In the genomic region with DNA sequence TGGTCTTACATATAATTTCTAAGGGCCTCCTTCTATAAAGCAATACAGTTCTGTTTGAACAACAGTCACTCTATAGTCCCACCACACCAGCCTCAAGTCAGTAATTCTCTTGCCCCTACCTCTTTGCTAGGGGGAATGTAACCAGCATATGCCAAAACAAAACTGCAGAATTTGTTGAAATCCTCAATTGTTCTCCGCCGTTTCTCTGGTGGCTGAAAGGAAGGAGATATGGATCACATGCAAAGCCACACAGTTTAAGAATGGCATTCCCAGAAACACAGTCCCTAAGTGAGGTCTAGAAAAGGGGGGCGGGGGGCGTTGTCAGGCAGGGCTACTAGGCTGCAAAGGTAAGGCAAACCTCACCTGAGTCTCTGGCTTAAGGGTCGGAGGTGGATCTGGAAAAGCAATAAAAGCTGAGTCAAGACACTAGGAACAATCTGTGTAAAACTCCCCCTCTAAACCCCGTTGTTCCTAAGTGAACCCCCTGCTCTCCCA, we compare ENCODE assay signal across 8 cellular contexts. TPM values are rescaled to one million over a fixed set of nuclear protein-coding genes. Genes with fewer than 3 reads are reported as not detected.
DNase-seq lines count a peak whose midpoint lies in the region; ATAC-seq and TF ChIP-seq lines count a peak whose summit lies in the region.

No MANE protein-coding gene starts in this region.

- intact Hi-C loops in activated CD8-positive, alpha-beta T cell treated with anti-CD3 and anti-CD28 coated beads for 36 hours (cut with micrococcal nuclease): no loop called here

- TF ChIP-seq CTCF in activated CD8-positive, alpha-beta T cell treated with anti-CD3 and anti-CD28 coated beads for 36 hours (IDR thresholded peaks at IDR 0.05): no peak
- TF ChIP-seq CTCF in hepatocyte (IDR thresholded peaks at IDR 0.05; ENCODE audit: poor library complexity): no peak

- H3K4me1 ChIP-seq in HAP-1 (peaks cover 24% of the 10 kb centered on the region), hepatocyte (ENCODE audit: insufficient read depth) (peaks cover 31% of the 10 kb centered on the region)

- POLR2A ChIA-PET in activated CD8-positive, alpha-beta T cell treated with anti-CD3 and anti-CD28 coated beads for 36 hours (lab: Charles Lee): interaction anchor here (0.7 to 15.6 kb wide), 8 partner anchors 9 to 451 kb away, joined by 3 to 261 read pairs (median 4); partner anchors contain the start of genes ACADVL, CTDNEP1, DLG4 and ELP5

- peaks cover 2% of the 10 kb centered on the region for H3K27me3 Mint-ChIP-seq in activated CD8-positive, alpha-beta T cell treated with anti-CD3 and anti-CD28 coated beads for 36 hours

- peaks cover 32% of the 10 kb centered on the region for H3K36me3 Mint-ChIP-seq in activated CD8-positive, alpha-beta T cell treated with anti-CD3 and anti-CD28 coated beads for 36 hours (ENCODE audit: low read depth)

- H3K27ac ChIP-seq in hepatocyte: peak overlapping the region; percentile 98
- H3K27ac ChIP-seq in skin epidermis: peak overlapping the region; percentile 87 to 100 (median 97)

- H3K79me2 ChIP-seq in hepatocyte: peaks cover 81% of the 10 kb centered on the region

- H4K20me1 ChIP-seq in hepatocyte (ENCODE audit: insufficient read depth, poor library complexity, severe bottlenecking): peaks cover 8% of the 10 kb centered on the region

- peak overlapping the region; percentile 96 for H3K4me3 Mint-ChIP-seq in activated CD8-positive, alpha-beta T cell treated with anti-CD3 and anti-CD28 coated beads for 36 hours

- no peaks in the 10 kb centered on the region for H3K9me2 ChIP-seq in hepatocyte (replicated peaks; ENCODE audit: insufficient read depth)

- H3K27me3 ChIP-seq in HAP-1 (ENCODE audit: low read depth) (no peaks in the 10 kb centered on the region), hepatocyte (no peaks in the 10 kb centered on the region)

- H3K4me1 Mint-ChIP-seq in activated CD8-positive, alpha-beta T cell treated with anti-CD3 and anti-CD28 coated beads for 36 hours (ENCODE audit: low read depth): peaks cover 56% of the 10 kb centered on the region

- ATAC-seq in activated CD8-positive, alpha-beta T cell treated with anti-CD3 and anti-CD28 coated beads for 36 hours: no peak
- ATAC-seq in GM21515 (IDR thresholded peaks at IDR 0.05; ENCODE audit: unreplicated experiment): no peak

- 39% methylated on average over 6 of the region's 6 CpGs for whole genome bisulfite sequencing in hepatocyte (ENCODE audit: low lambda C conversion rate, missing lambda C conversion rate)

- peak overlapping the region; percentile 95 for H3K4me3 ChIP-seq in HAP-1
- H3K4me3 ChIP-seq in hepatocyte: peak overlapping the region; percentile 65
- peak overlapping the region; percentile 78 to 98 (median 94) for H3K4me3 ChIP-seq in skin epidermis

- no peak for DNase-seq in HAP-1 (ENCODE audit: low spot score in 2 of 2)
- no peak for DNase-seq in activated CD8-positive, alpha-beta T cell treated with anti-CD3 and anti-CD28 coated beads for 36 hours
- no peak for DNase-seq in hepatocyte (ENCODE audit: low spot score)
- DNase-seq in COLO829 (ENCODE audit: low spot score): no peak
- DNase-seq in NCI-H69 (lab: John Stamatoyannopoulos, UW): no peak
- DNase-seq in T-helper 9 cell: no peak

- in situ Hi-C loops in HAP-1 (cut with MboI; ENCODE audit: low sequenced_read_pairs): loop anchor here (25.0 kb wide), 1 partner anchor 925 kb away; the partner anchor contains the start of genes PER1 and VAMP2

- H3K27ac Mint-ChIP-seq in activated CD8-positive, alpha-beta T cell treated with anti-CD3 and anti-CD28 coated beads for 36 hours: peak overlapping the region; percentile 97

- H3K9me3 Mint-ChIP-seq in activated CD8-positive, alpha-beta T cell treated with anti-CD3 and anti-CD28 coated beads for 36 hours: no peaks in the 10 kb centered on the region

- H3K36me3 ChIP-seq in HAP-1 (replicated peaks) (peaks cover 52% of the 10 kb centered on the region), hepatocyte (replicated peaks; ENCODE audit: insufficient read depth, low read depth) (no peaks in the 10 kb centered on the region)

- peak overlapping the region; percentile 92 for H3K4me2 ChIP-seq in hepatocyte

- CTCF ChIA-PET in activated CD8-positive, alpha-beta T cell treated with anti-CD3 and anti-CD28 coated beads for 36 hours (lab: Charles Lee): interaction anchor here (0.8 to 7.2 kb wide), 2 partner anchors 17 to 59 kb away, joined by 3 to 41 read pairs; partner anchors contain the start of genes ACADVL and DLG4

- H3K9me3 ChIP-seq in HAP-1: no peaks in the 10 kb centered on the region; the same call in 1 of the 2 replicates
- no peaks in the 10 kb centered on the region for H3K9me3 ChIP-seq in hepatocyte (ENCODE audit: low read depth)

- H2AFZ ChIP-seq in hepatocyte: no peak overlapping the region

RNA-seq across cellular contexts. Expression of gene PHF23, which starts 1.9 kb away (rescaled TPM):
- 10 to 100 TPM; 17.8 to 24.4 TPM for total RNA-seq in activated CD8-positive, alpha-beta T cell treated with anti-CD3 and anti-CD28 coated beads for 36 hours
- total RNA-seq in hepatocyte: 53.9 and 57.9 TPM in 2 replicates
- polyA plus RNA-seq in hepatocyte: 77.7 and 78.6 TPM in 2 replicates

RNA-seq across cellular contexts. Expression of gene DVL2, which starts 3.0 kb away (rescaled TPM):
- 10 to 100 TPM; 50.0 to 53.6 TPM for total RNA-seq in activated CD8-positive, alpha-beta T cell treated with anti-CD3 and anti-CD28 coated beads for 36 hours
- 56.1 and 62.1 TPM in 2 replicates for total RNA-seq in hepatocyte
- 74.6 and 74.7 TPM in 2 replicates for polyA plus RNA-seq in hepatocyte

RNA-seq across cellular contexts. Expression of gene GABARAP, which starts 4.9 kb away (rescaled TPM):
- 100 to 1,000 TPM; 104 to 118 TPM for total RNA-seq in activated CD8-positive, alpha-beta T cell treated with anti-CD3 and anti-CD28 coated beads for 36 hours
- 309 and 327 TPM in 2 replicates for total RNA-seq in hepatocyte
- 992 and 1,031 TPM in 2 replicates for polyA plus RNA-seq in hepatocyte

RNA-seq across cellular contexts. Expression of gene CTDNEP1, which starts 14.2 kb away (rescaled TPM):
- 100 to 1,000 TPM; 159 to 160 TPM for total RNA-seq in activated CD8-positive, alpha-beta T cell treated with anti-CD3 and anti-CD28 coated beads for 36 hours
- total RNA-seq in hepatocyte: 44.6 and 62.7 TPM in 2 replicates
- polyA plus RNA-seq in hepatocyte: 86.9 and 96.7 TPM in 2 replicates

RNA-seq across cellular contexts. Expression of gene ELP5, which starts 14.7 kb away (rescaled TPM):
- total RNA-seq in activated CD8-positive, alpha-beta T cell treated with anti-CD3 and anti-CD28 coated beads for 36 hours: 10 to 100 TPM; 80.2 to 85.4 TPM
- 30.4 and 30.6 TPM in 2 replicates for total RNA-seq in hepatocyte
- 38.0 and 49.6 TPM in 2 replicates for polyA plus RNA-seq in hepatocyte
